Comparison of ENCODE assay signal across 8 cellular contexts in the genomic region with DNA sequence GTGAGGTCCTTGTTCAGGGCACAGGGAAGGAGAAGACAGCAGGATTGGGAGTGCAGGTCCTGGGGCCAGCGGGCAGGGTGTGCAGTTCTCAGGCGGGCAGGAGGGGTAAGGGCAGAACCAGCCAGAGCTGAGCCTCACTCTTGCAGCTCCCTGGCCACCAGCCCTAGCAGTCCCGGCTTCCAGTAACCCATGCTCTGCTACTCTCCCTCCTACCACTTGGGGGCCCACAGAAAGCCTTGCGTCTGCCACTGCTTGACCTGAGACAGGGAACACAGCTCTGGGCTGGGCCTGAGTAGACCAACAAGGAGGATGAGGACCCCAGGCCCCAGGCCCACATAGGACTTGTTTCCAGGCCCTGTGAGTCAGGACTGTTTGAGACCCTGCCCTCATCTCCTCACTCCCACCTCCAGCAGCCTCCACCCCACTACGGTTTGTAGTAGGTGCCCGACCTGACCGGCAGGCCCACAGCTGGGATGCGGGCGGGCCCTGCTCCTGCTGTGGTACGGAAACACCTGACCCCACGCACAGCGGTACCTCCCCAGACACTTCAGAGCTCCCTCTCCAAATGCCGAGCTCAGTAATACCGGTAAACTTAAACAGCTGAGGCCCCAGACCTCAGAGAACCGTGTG. TPM values are rescaled to one million over a fixed set of nuclear protein-coding genes. Genes with fewer than 3 reads are reported as not detected.
A peak's percentile ranks its signal among the peaks of the same experiment; 100 is the strongest.
DNase-seq lines count a peak whose midpoint lies in the region; ATAC-seq and TF ChIP-seq lines count a peak whose summit lies in the region.

No MANE protein-coding gene starts in this region.

- no peak for TF ChIP-seq POLR2A in esophagus squamous epithelium (IDR thresholded peaks at IDR 0.05)

- H2AFZ ChIP-seq in osteoblast (ENCODE audit: low read length): no peak overlapping the region

- H3K4me3 ChIP-seq in esophagus squamous epithelium (no peak overlapping the region), osteoblast (ENCODE audit: insufficient read depth, low read length) (no peak overlapping the region)

- H3K79me2 ChIP-seq in osteoblast (ENCODE audit: insufficient read depth, low read length): no peaks in the 10 kb centered on the region

- no peaks in the 10 kb centered on the region for H3K9me3 Mint-ChIP-seq in CD14-positive monocyte

- no peak for DNase-seq in CD14-positive monocyte (ENCODE audit: low spot score)
- DNase-seq in OCI-M1 (lab: John Stamatoyannopoulos, UW): peak; percentile 52
- no peak for DNase-seq in esophagus squamous epithelium (lab: John Stamatoyannopoulos, UW)
- DNase-seq in osteoblast (ENCODE audit: insufficient read length, low spot score, missing footprints): no peak
- no peak for DNase-seq in GDM1 (lab: John Stamatoyannopoulos, UW)

- WGBS in esophagus squamous epithelium, 2 donors: 68 to 80% methylated on average over 1 to 7 of the region's 15 CpGs

- H3K27ac Mint-ChIP-seq in CD14-positive monocyte: peak overlapping the region in 1 of 7 donors; percentile 52

- peaks cover 10 to 68% (median 19%) of the 10 kb centered on the region in 3 donors for H3K4me1 ChIP-seq in esophagus squamous epithelium
- no peaks in the 10 kb centered on the region for H3K4me1 ChIP-seq in osteoblast (ENCODE audit: insufficient read depth, low read length)

- peaks cover 0 to 2% (median 0%) of the 10 kb centered on the region in 3 donors for H3K27me3 Mint-ChIP-seq in CD14-positive monocyte (ENCODE audit: low read depth in 3 of 3)

- peaks cover 20 to 28% of the 10 kb centered on the region in 2 donors for H3K36me3 Mint-ChIP-seq in CD14-positive monocyte

- no peaks in the 10 kb centered on the region for H3K9me3 ChIP-seq in esophagus squamous epithelium
- H3K9me3 ChIP-seq in osteoblast (ENCODE audit: low read depth, low read length): no peaks in the 10 kb centered on the region

- TF ChIP-seq CTCF in CD14-positive monocyte (IDR thresholded peaks at IDR 0.05): peak; percentile 44
- TF ChIP-seq CTCF in esophagus squamous epithelium (IDR thresholded peaks at IDR 0.05): peak in 5 of 6 experiments; percentile 33 to 53 (median 42)
- TF ChIP-seq CTCF in osteoblast (IDR thresholded peaks at IDR 0.05; ENCODE audit: extremely low read depth, low read depth, low read length): peak; percentile 34

- ATAC-seq in GM21786 (IDR thresholded peaks at IDR 0.05; ENCODE audit: unreplicated experiment): peak; percentile 65
- ATAC-seq in activated CD4-positive, CD25-positive, alpha-beta regulatory T cell treated with anti-CD3 and anti-CD28 coated beads, Interleukin-2, amount 50 U/mL, for 24 hours: no peak
- ATAC-seq in GM19023 (IDR thresholded peaks at IDR 0.05; ENCODE audit: unreplicated experiment): no peak

- H3K27ac ChIP-seq in esophagus squamous epithelium: no peak overlapping the region
- H3K27ac ChIP-seq in osteoblast (ENCODE audit: low read depth, low read length): no peak overlapping the region

- H3K4me1 Mint-ChIP-seq in CD14-positive monocyte: peaks cover 8% of the 10 kb centered on the region

- intact Hi-C loops in CD14-positive monocyte (cut with micrococcal nuclease): no loop called here
- intact Hi-C loops in esophagus squamous epithelium (cut with DNase I): no loop called here

- no peak overlapping the region for H3K4me2 ChIP-seq in osteoblast (ENCODE audit: insufficient read depth, low read length)

- H3K36me3 ChIP-seq in esophagus squamous epithelium: peaks cover 3 to 45% (median 4%) of the 10 kb centered on the region in 3 donors
- no peaks in the 10 kb centered on the region for H3K36me3 ChIP-seq in osteoblast (ENCODE audit: insufficient read depth, low read length)

- no peaks in the 10 kb centered on the region for H4K20me1 ChIP-seq in osteoblast (ENCODE audit: insufficient read depth, low read length)

- no peak overlapping the region for H3K4me3 Mint-ChIP-seq in CD14-positive monocyte

- H3K27me3 ChIP-seq in esophagus squamous epithelium (no peaks in the 10 kb centered on the region), osteoblast (ENCODE audit: insufficient read depth, low read length) (no peaks in the 10 kb centered on the region)

RNA-seq across cellular contexts. Expression of a gene that starts 39.2 kb away (rescaled TPM):
- polyA plus RNA-seq in CD14-positive monocyte: not detected
- total RNA-seq in esophagus squamous epithelium (10 to 100 TPM in 2 of 4 donors, 1 to 10 TPM in 2; 6.1 to 11.0 (median 8.7) TPM), osteoblast (not detected in 2 replicates)
